ENCODE assay signal across 11 cellular contexts in genomic region chr5:157971466-157972324, GRCh38.
DNase-seq lines count a peak whose midpoint lies in the region; ATAC-seq and TF ChIP-seq lines count a peak whose summit lies in the region.
"Had no signal": no experiment of that assay in that cellular context is flagged by ENCODE, and none has a peak within 500 bp of the region (broad histone marks: within the 10 kb centered on the region; RNA-seq: fewer than 3 reads in every experiment).

No MANE protein-coding gene starts in this region.

- no peaks in the 10 kb centered on the region for H3K36me3 ChIP-seq in right atrium auricular region
- H3K36me3 ChIP-seq in mesendoderm (ENCODE audit: control insufficient read depth, insufficient read depth, low read length) = no peaks in the 10 kb centered on the region
- H3K36me3 ChIP-seq in vagina = no peaks in the 10 kb centered on the region
- H3K36me3 ChIP-seq: Peyer's patch had no signal

- no peaks in the 10 kb centered on the region for H3K9me3 ChIP-seq in right atrium auricular region
- no peaks in the 10 kb centered on the region for H3K9me3 ChIP-seq in vagina
- H3K9me3 ChIP-seq: Peyer's patch had no signal

- H3K9ac ChIP-seq in mesendoderm (ENCODE audit: low read length) = no peak overlapping the region

- peak overlapping the region; percentile 28 for H3K18ac ChIP-seq in mesendoderm (ENCODE audit: low read length)

- no peak overlapping the region for H2BK120ac ChIP-seq in mesendoderm (ENCODE audit: low read depth, low read length)

- H3K27ac ChIP-seq in right atrium auricular region (peak overlapping the region in 1 of 2 donors; percentile 29), mesendoderm (ENCODE audit: low read depth, low read length) (no peak overlapping the region), vagina (peak overlapping the region; percentile 3)
- H3K27ac ChIP-seq: Peyer's patch had no signal

- no CpG with 5 or more reads among the region's 5 CpGs for WGBS in mesendoderm (ENCODE audit: extremely low coverage, insufficient coverage, low lambda C conversion rate)

- intact Hi-C loops in Right ventricle myocardium inferior (cut with DNase I) (no loop called here), vagina (cut with DNase I) (no loop called here)

- H3K4ac ChIP-seq in mesendoderm (ENCODE audit: low read depth, low read length) = no peak overlapping the region

- peak; percentile 89 for ATAC-seq in Right ventricle myocardium inferior

- H4K5ac ChIP-seq in mesendoderm (ENCODE audit: low read length) = no peak overlapping the region

- H3K4me1 ChIP-seq in right atrium auricular region (peaks cover 0 to 9% of the 10 kb centered on the region in 2 donors), mesendoderm (ENCODE audit: control insufficient read depth, low read depth, low read length) (no peaks in the 10 kb centered on the region), vagina (no peaks in the 10 kb centered on the region)
- H3K4me1 ChIP-seq: Peyer's patch had no signal

- DNase-seq in Right ventricle myocardium inferior (ENCODE audit: missing footprints) = no peak
- no peak for DNase-seq in right atrium auricular region (ENCODE audit: low spot score)
- peak; percentile 52 for DNase-seq in cerebellum (ENCODE audit: low spot score)
- peak; percentile 71 for DNase-seq in mesendoderm
- no peak for DNase-seq in vagina (ENCODE audit: extremely low spot score in 2 of 2)
- DNase-seq in HPDE6-E6E7 (ENCODE audit: extremely low spot score) = no peak
- no peak for DNase-seq in NCI-H82 (lab: John Stamatoyannopoulos, UW)
- DNase-seq in stimulated activated CD4-positive, alpha-beta T cell treated with anti-CD3 and anti-CD28 coated beads, Interleukin-4, amount 100 ng/mL, for 4 hours = no peak
- DNase-seq: Peyer's patch; stimulated activated CD8-positive, alpha-beta memory T cell treated with anti-CD3 and anti-CD28 coated beads, Interleukin-4, amount 100 ng/mL, for 48 hours had no signal

- H3K4me2 ChIP-seq in mesendoderm (ENCODE audit: low read length) = no peak overlapping the region
- H3K4me2 ChIP-seq: smooth muscle cell had no signal

- H3K4me3 ChIP-seq in right atrium auricular region (no peak overlapping the region), mesendoderm (ENCODE audit: low read length) (no peak overlapping the region), vagina (no peak overlapping the region)
- H3K4me3 ChIP-seq: Peyer's patch, smooth muscle cell had no signal

- H3K23ac ChIP-seq in mesendoderm (ENCODE audit: low read length) = no peak overlapping the region

- H2BK5ac ChIP-seq in mesendoderm (ENCODE audit: low read length) = no peak overlapping the region

- H2AK5ac ChIP-seq in mesendoderm (ENCODE audit: low read length) = no peak overlapping the region

- no peaks in the 10 kb centered on the region for H3K79me2 ChIP-seq in mesendoderm (ENCODE audit: control insufficient read depth, insufficient read depth, low read length)

- TF ChIP-seq CTCF in right atrium auricular region (IDR thresholded peaks at IDR 0.05) (no peak), vagina (IDR thresholded peaks at IDR 0.05) (no peak)

- H3K27me3 ChIP-seq in right atrium auricular region = no peaks in the 10 kb centered on the region
- no peaks in the 10 kb centered on the region for H3K27me3 ChIP-seq in mesendoderm (ENCODE audit: insufficient read depth, low read length, poor library complexity)
- peaks cover 3% of the 10 kb centered on the region for H3K27me3 ChIP-seq in vagina
- H3K27me3 ChIP-seq: Peyer's patch had no signal

- no peak overlapping the region for H3K56ac ChIP-seq in mesendoderm (ENCODE audit: low read length)

- no peak for TF ChIP-seq POLR2A in vagina (IDR thresholded peaks at IDR 0.05)

- H3K79me1 ChIP-seq in mesendoderm (ENCODE audit: low read length) = no peaks in the 10 kb centered on the region

- no peak overlapping the region for H4K8ac ChIP-seq in mesendoderm (ENCODE audit: low read depth, low read length)

- H2BK15ac ChIP-seq in mesendoderm (replicated peaks; ENCODE audit: low read depth) = no peak overlapping the region

Comparison
In these comparisons a context has a peak if more than half of its experiments do, and no peak if none do; other contexts are left out.
1. DNase-seq: peak in cerebellum (single experiment) and mesendoderm (single experiment); none in Right ventricle myocardium inferior (single experiment), right atrium auricular region (single experiment), vagina (0 of 2), HPDE6-E6E7 (single experiment), NCI-H82 (single experiment) and stimulated activated CD4-positive, alpha-beta T cell treated with anti-CD3 and anti-CD28 coated beads, Interleukin-4, amount 100 ng/mL, for 4 hours (0 of 2).